Comparison of ENCODE assay signal across 14 cellular contexts in the genomic region with DNA sequence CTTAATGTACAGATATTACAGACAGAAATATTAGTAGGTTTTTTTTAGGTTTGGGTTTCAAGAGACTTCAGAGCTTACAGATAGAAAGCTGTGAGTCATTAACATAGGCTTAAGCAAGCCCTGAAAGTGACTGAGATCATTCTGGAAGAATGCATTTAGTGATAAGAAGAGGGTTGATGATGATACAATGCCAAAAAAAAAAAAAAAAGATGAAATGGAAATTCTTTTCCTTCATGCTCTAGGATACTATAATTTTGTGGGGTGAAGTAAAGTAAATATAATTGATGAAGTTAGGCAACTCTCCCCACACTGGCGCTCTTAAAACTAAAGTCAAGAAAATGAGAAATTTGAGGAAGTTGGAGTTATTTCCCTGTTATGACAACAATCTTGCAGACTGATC.
DNase-seq lines count a peak whose midpoint lies in the region; TF ChIP-seq lines count a peak whose summit lies in the region.
"Had no signal": no experiment of that assay in that cellular context is flagged by ENCODE, and none has a peak within 500 bp of the region (broad histone marks: within the 10 kb centered on the region; RNA-seq: fewer than 3 reads in every experiment).

No MANE protein-coding gene starts in this region.

- H3K4me3 ChIP-seq in AG04449 (ENCODE audit: low read depth, low read length) (no peak overlapping the region), astrocyte of the cerebellum (ENCODE audit: low read depth, low read length) (no peak overlapping the region)
- H3K4me3 ChIP-seq: ascending aorta, mucosa of descending colon, upper lobe of left lung had no signal

- TF ChIP-seq CTCF in AG04449 (IDR thresholded peaks at IDR 0.05; ENCODE audit: insufficient read depth, low read length, missing control alignments) (no peak), astrocyte of the cerebellum (IDR thresholded peaks at IDR 0.05; ENCODE audit: low read depth, low read length, missing control alignments) (no peak)

- no peaks in the 10 kb centered on the region for H3K27me3 Mint-ChIP-seq in activated naive CD4-positive, alpha-beta T cell treated with anti-CD3 and anti-CD28 coated beads, Interleukin-2, amount 10 ng/mL, durations not matched to agents 7 days and 5 days
- H3K27me3 Mint-ChIP-seq: progenitor cell of endocrine pancreas had no signal

- CTCF ChIA-PET in AG04449 (lab: Yijun Ruan, JAX) = interaction anchor here (1.9 kb wide), 1 partner anchor 26 kb away, joined by 11 read pairs; no protein-coding TSS in a partner anchor
- CTCF ChIA-PET in activated naive CD4-positive, alpha-beta T cell treated with anti-CD3 and anti-CD28 coated beads, Interleukin-2, amount 10 ng/mL, durations not matched to agents 7 days and 5 days (lab: Charles Lee) = no interaction called here

- POLR2A ChIA-PET in AG04449 (lab: Yijun Ruan, JAX) = interaction anchor here (1.0 kb wide), 1 partner anchor 22 kb away, joined by 3 read pairs; no protein-coding TSS in a partner anchor

- H3K36me3 Mint-ChIP-seq in activated naive CD4-positive, alpha-beta T cell treated with anti-CD3 and anti-CD28 coated beads, Interleukin-2, amount 10 ng/mL, durations not matched to agents 7 days and 5 days = no peaks in the 10 kb centered on the region

- H3K9me3 Mint-ChIP-seq in activated naive CD4-positive, alpha-beta T cell treated with anti-CD3 and anti-CD28 coated beads, Interleukin-2, amount 10 ng/mL, durations not matched to agents 7 days and 5 days = peaks cover 18% of the 10 kb centered on the region

- no peak overlapping the region for H3K27ac Mint-ChIP-seq in activated naive CD4-positive, alpha-beta T cell treated with anti-CD3 and anti-CD28 coated beads, Interleukin-2, amount 10 ng/mL, durations not matched to agents 7 days and 5 days
- H3K27ac Mint-ChIP-seq: progenitor cell of endocrine pancreas had no signal

- H3K4me1 Mint-ChIP-seq in activated naive CD4-positive, alpha-beta T cell treated with anti-CD3 and anti-CD28 coated beads, Interleukin-2, amount 10 ng/mL, durations not matched to agents 7 days and 5 days = no peaks in the 10 kb centered on the region

- peak; percentile 72 for DNase-seq in AG04449 (ENCODE audit: low read depth, low spot score)
- DNase-seq in HS-5 (ENCODE audit: low read depth) = peak; percentile 75
- peak; percentile 16 for DNase-seq in astrocyte of the cerebellum (ENCODE audit: low read depth)
- peak; percentile 21 for DNase-seq in hepatic stellate cell (ENCODE audit: low spot score)
- DNase-seq in NAMALWA (ENCODE audit: low spot score) = no peak
- no peak for DNase-seq in HUDEP-2 (lab: John Stamatoyannopoulos, UW; ENCODE audit: unreplicated experiment in 76 of 76)
- no peak for DNase-seq in activated naive CD4-positive, alpha-beta T cell treated with anti-CD3 and anti-CD28 coated beads, Interleukin-2, amount 10 ng/mL, durations not matched to agents 7 days and 5 days
- DNase-seq in DMS79 treated with DMSO at 0.1 percent for 48 hours (lab: John Stamatoyannopoulos, UW) = no peak
- DNase-seq: activated CD4-positive, alpha-beta T cell treated with anti-CD3 and anti-CD28 coated beads for 48 hours; MM.1S; mucosa of descending colon had no signal

- in situ Hi-C loops in astrocyte of the cerebellum (cut with HindIII; ENCODE audit: low sequenced_read_pairs) = no loop called here

- no peak overlapping the region for H3K4me3 Mint-ChIP-seq in activated naive CD4-positive, alpha-beta T cell treated with anti-CD3 and anti-CD28 coated beads, Interleukin-2, amount 10 ng/mL, durations not matched to agents 7 days and 5 days

Comparison
In these comparisons a context has a peak if more than half of its experiments do, and no peak if none do; other contexts are left out.
1. DNase-seq: peak in AG04449 (single experiment), HS-5 (single experiment), astrocyte of the cerebellum (single experiment) and hepatic stellate cell (single experiment); none in NAMALWA (single experiment), HUDEP-2 (0 of 76), activated naive CD4-positive, alpha-beta T cell treated with anti-CD3 and anti-CD28 coated beads, Interleukin-2, amount 10 ng/mL, durations not matched to agents 7 days and 5 days (single experiment) and DMS79 treated with DMSO at 0.1 percent for 48 hours (single experiment).